19 cellular contexts compared by ENCODE assay signal in the genomic region with DNA sequence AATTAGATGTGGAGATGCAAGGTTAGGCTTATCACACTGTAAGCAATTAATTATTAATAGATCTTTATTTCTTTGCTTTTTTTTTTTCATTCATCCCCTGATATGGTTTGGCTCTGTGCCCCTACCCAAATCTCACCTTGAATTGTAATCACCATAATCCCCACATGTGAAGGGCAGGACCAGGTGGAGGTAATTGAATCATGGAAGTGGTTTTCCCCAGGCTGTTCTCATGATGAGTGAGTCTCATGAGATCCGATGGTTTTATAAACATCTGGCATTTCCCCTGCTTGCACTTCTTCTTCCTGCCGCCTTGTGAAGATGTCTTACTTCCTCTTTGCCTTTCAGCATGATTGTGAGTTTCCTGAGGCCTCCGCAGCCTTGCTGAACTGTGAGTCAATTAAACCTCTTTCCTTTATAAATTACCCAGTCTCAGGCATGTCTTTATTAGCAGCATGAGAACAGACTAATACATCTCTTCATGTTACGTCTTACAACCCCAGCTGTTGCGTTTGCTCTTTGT.
"Had no signal": no experiment of that assay in that cellular context is flagged by ENCODE, and none has a peak within 500 bp of the region (broad histone marks: within the 10 kb centered on the region; RNA-seq: fewer than 3 reads in every experiment).

No MANE protein-coding gene starts in this region.

- DNase-seq: activated CD4-positive, alpha-beta T cell treated with anti-CD3 and anti-CD28 coated beads for 1 hour; activated CD8-positive, alpha-beta memory T cell treated with anti-CD3 and anti-CD28 coated beads for 24 hours; activated gamma-delta T cell; cortex of kidney; erythroblast; head of caudate nucleus; kidney; stimulated activated CD4-positive, alpha-beta T cell treated with anti-CD3 and anti-CD28 coated beads, Interleukin-4, amount 100 ng/mL, for 1 hour; stomach; upper lobe of right lung had no signal

- H3K27me3 Mint-ChIP-seq: natural killer cell treated with Interleukin-12 subunit alpha and Interleukin-12 subunit beta and Interleukin-15 and Interleukin-18, amount 100 ng/mL, for 72 hours had no signal

- H3K4me3 Mint-ChIP-seq: activated naive CD4-positive, alpha-beta T cell treated with anti-CD3 and anti-CD28 coated beads, Interleukin-2, amount 50 U/mL, for 24 hours; mesothelial cell of epicardium; natural killer cell treated with Interleukin-12 subunit alpha and Interleukin-12 subunit beta and Interleukin-15 and Interleukin-18, amount 100 ng/mL, for 72 hours had no signal

- H3K27ac Mint-ChIP-seq: activated naive CD4-positive, alpha-beta T cell treated with anti-CD3 and anti-CD28 coated beads, Interleukin-2, amount 50 U/mL, for 24 hours; mesothelial cell of epicardium had no signal

- H3K27ac ChIP-seq: ascending aorta, parathyroid adenoma, stomach, upper lobe of right lung, VCaP had no signal

- H3K36me3 Mint-ChIP-seq: mesothelial cell of epicardium had no signal

- H3K4me1 ChIP-seq: ascending aorta, parathyroid adenoma, stomach, upper lobe of right lung had no signal

- H3K4me3 ChIP-seq: ascending aorta, smooth muscle cell, stomach, upper lobe of right lung had no signal

- H3K36me3 ChIP-seq: ascending aorta, stomach, upper lobe of right lung had no signal

- H3K4me1 Mint-ChIP-seq: activated naive CD4-positive, alpha-beta T cell treated with anti-CD3 and anti-CD28 coated beads, Interleukin-2, amount 50 U/mL, for 24 hours; mesothelial cell of epicardium had no signal

- ATAC-seq: left lobe of liver; natural killer cell treated with Interleukin-12 subunit alpha and Interleukin-12 subunit beta and Interleukin-15 and Interleukin-18, amount 100 ng/mL, for 72 hours; sciatic nerve; upper lobe of right lung had no signal

- H3K27me3 ChIP-seq: ascending aorta, upper lobe of right lung had no signal
